Comparison of ENCODE assay signal across 11 cellular contexts in genomic region chr3:23002846-23003800, GRCh38.
A peak's percentile ranks its signal among the peaks of the same experiment; 100 is the strongest.
DNase-seq lines count a peak whose midpoint lies in the region; ATAC-seq and TF ChIP-seq lines count a peak whose summit lies in the region.
"Had no signal": no experiment of that assay in that cellular context is flagged by ENCODE, and none has a peak within 500 bp of the region (broad histone marks: within the 10 kb centered on the region; RNA-seq: fewer than 3 reads in every experiment).

No MANE protein-coding gene starts in this region.

- ATAC-seq in HG02759 (IDR thresholded peaks at IDR 0.05; ENCODE audit: unreplicated experiment), result no peak
- ATAC-seq: natural killer cell had no signal

- H3K36me3 ChIP-seq in stomach, result no peaks in the 10 kb centered on the region
- H3K36me3 ChIP-seq: thyroid gland had no signal

- no peak for TF ChIP-seq POLR2A in stomach (IDR thresholded peaks at IDR 0.05)

- H3K4me1 ChIP-seq in stomach, result peaks cover 0 to 11% (median 4%) of the 10 kb centered on the region in 4 donors

- no peak for TF ChIP-seq EP300 in stomach (IDR thresholded peaks at IDR 0.05)

- H3K27me3 ChIP-seq in stomach, result no peaks in the 10 kb centered on the region
- H3K27me3 ChIP-seq: thyroid gland had no signal

- H3K27ac ChIP-seq in stomach, result no peak overlapping the region
- H3K27ac ChIP-seq: thyroid gland had no signal

- TF ChIP-seq CTCF in fibroblast of the aortic adventitia (IDR thresholded peaks at IDR 0.05; ENCODE audit: insufficient read depth, low read length) (no peak), stomach (IDR thresholded peaks at IDR 0.05) (no peak)

- POLR2A ChIA-PET in HEK293T (lab: Yijun Ruan, JAX), result no interaction called here

- intact Hi-C loops in stomach (cut with DNase I; ENCODE audit: low total_unique reads), result no loop called here

- H3K4me3 ChIP-seq in fibroblast of the aortic adventitia (ENCODE audit: low read depth, low read length) (no peak overlapping the region), stomach (no peak overlapping the region)
- H3K4me3 ChIP-seq: thyroid gland had no signal

- 37 to 57% (median 48%) methylated on average over 16 of the region's 16 CpGs for WGBS in stomach, 5 donors

- DNase-seq in NCI-H1417 (lab: John Stamatoyannopoulos, UW), result peak; percentile 3 to 73 (median 56)
- no peak for DNase-seq in NCI-H1417 treated with DMSO at 0.1 percent for 48 hours (lab: John Stamatoyannopoulos, UW)
- peak; percentile 33 for DNase-seq in NCI-H69 (lab: John Stamatoyannopoulos, UW)
- DNase-seq in fibroblast of the aortic adventitia (ENCODE audit: low read depth), result peak; percentile 20
- DNase-seq in stomach, result peak; percentile 52
- DNase-seq in HEK293T (ENCODE audit: extremely low spot score), result no peak
- no peak for DNase-seq in HPDE6-E6E7 (ENCODE audit: extremely low spot score)
- DNase-seq: natural killer cell; stimulated activated CD4-positive, alpha-beta T cell treated with anti-CD3 and anti-CD28 coated beads, Interleukin-2, amount 100 ng/mL, for 48 hours; thyroid gland had no signal

- H3K9me3 ChIP-seq in stomach, result no peaks in the 10 kb centered on the region
- H3K9me3 ChIP-seq: thyroid gland had no signal

- CTCF ChIA-PET in HEK293T (lab: Yijun Ruan, JAX), result no interaction called here

TF ChIP-seq in HEK293T, 16 proteins besides CTCF, POLR2A, EP300 and RAD21:
- TF ChIP-seq SUZ12 (IDR thresholded peaks at IDR 0.05), result no peak
- TF ChIP-seq BHLHE40 (IDR thresholded peaks at IDR 0.05; ENCODE audit: borderline replicate concordance), result no peak
- TF ChIP-seq FOXM1 (IDR thresholded peaks at IDR 0.05; ENCODE audit: borderline replicate concordance), result no peak
- TF ChIP-seq HDGF (IDR thresholded peaks at IDR 0.05; ENCODE audit: borderline replicate concordance), result no peak
- no peak for TF ChIP-seq ARNT (IDR thresholded peaks at IDR 0.05)
- no peak for TF ChIP-seq CTBP1 (IDR thresholded peaks at IDR 0.05; ENCODE audit: borderline replicate concordance)
- no peak for TF ChIP-seq ELF4 (IDR thresholded peaks at IDR 0.05)
- no peak for TF ChIP-seq ZNF384 (IDR thresholded peaks at IDR 0.05)
- no peak for TF ChIP-seq TARDBP (IDR thresholded peaks at IDR 0.05)
- TF ChIP-seq SP1 (IDR thresholded peaks at IDR 0.05), result no peak
- no peak for TF ChIP-seq L3MBTL2 (conservative IDR thresholded peaks at IDR 0.05)
- TF ChIP-seq PKNOX1 (IDR thresholded peaks at IDR 0.05), result no peak
- TF ChIP-seq NFRKB (IDR thresholded peaks at IDR 0.05), result no peak
- TF ChIP-seq FOXA1 (IDR thresholded peaks at IDR 0.05), result no peak
- no peak for TF ChIP-seq LEF1 (IDR thresholded peaks at IDR 0.05; ENCODE audit: borderline replicate concordance)
- TF ChIP-seq FOXK2 (IDR thresholded peaks at IDR 0.05), result no peak

Comparison
In these comparisons a context has a peak if more than half of its experiments do, and no peak if none do; other contexts are left out.
1. DNase-seq: peak in NCI-H1417 (3 of 3), NCI-H69 (single experiment), fibroblast of the aortic adventitia (single experiment) and stomach (single experiment); none in NCI-H1417 treated with DMSO at 0.1 percent for 48 hours (single experiment), HEK293T (single experiment) and HPDE6-E6E7 (single experiment).